ENCODE assay signal across 1 cellular context in genomic region chr2:85501244-85501643, GRCh38.
A peak's percentile ranks its signal among the peaks of the same experiment; 100 is the strongest.
TF ChIP-seq lines count a peak whose summit lies in the region.

No MANE protein-coding gene starts in this region.

TF ChIP-seq in HepG2, 621 proteins besides CTCF, POLR2A, EP300 and RAD21 (continued from another document and continues in another):
- TF ChIP-seq CREM (IDR thresholded peaks at IDR 0.05): no peak
- TF ChIP-seq CREM (CRISPR knock-in tag; IDR thresholded peaks at IDR 0.05): no peak
- TF ChIP-seq MLXIP (CRISPR knock-in tag; IDR thresholded peaks at IDR 0.05; ENCODE audit: borderline replicate concordance): no peak
- TF ChIP-seq ZNF143 (CRISPR knock-in tag; IDR thresholded peaks at IDR 0.05): peak; percentile 83
- no peak for TF ChIP-seq ZNF350 (CRISPR knock-in tag; IDR thresholded peaks at IDR 0.05; ENCODE audit: borderline replicate concordance, low read depth)
- TF ChIP-seq IRX3 (CRISPR knock-in tag; IDR thresholded peaks at IDR 0.05; ENCODE audit: borderline replicate concordance, low read depth): no peak
- TF ChIP-seq KAT8 (CRISPR knock-in tag; IDR thresholded peaks at IDR 0.05): 0 out of 2 replicates have a peak, but pooled peaks have one; percentile 28
- no peak for TF ChIP-seq ZSCAN25 (CRISPR knock-in tag; IDR thresholded peaks at IDR 0.05)
- no peak for TF ChIP-seq RBAK (CRISPR knock-in tag; IDR thresholded peaks at IDR 0.05)
- TF ChIP-seq GABPB1 (CRISPR knock-in tag; IDR thresholded peaks at IDR 0.05): peak; percentile 53; the same call in 1 of the 2 replicates
- no peak for TF ChIP-seq KDM5A (IDR thresholded peaks at IDR 0.05; ENCODE audit: borderline replicate concordance, low read length)
- TF ChIP-seq HOXA9 (CRISPR knock-in tag; IDR thresholded peaks at IDR 0.05; ENCODE audit: borderline replicate concordance): no peak
- TF ChIP-seq SMAD1 (CRISPR knock-in tag; IDR thresholded peaks at IDR 0.05; ENCODE audit: borderline replicate concordance, low read depth): no peak
- no peak for TF ChIP-seq KLF6 (CRISPR knock-in tag; IDR thresholded peaks at IDR 0.05)
- TF ChIP-seq NR2F6 (IDR thresholded peaks at IDR 0.05): no peak
- no peak for TF ChIP-seq NR2F6 (CRISPR knock-in tag; IDR thresholded peaks at IDR 0.05)
- peak; percentile 57 for TF ChIP-seq NFYB (CRISPR knock-in tag; IDR thresholded peaks at IDR 0.05)
- no peak for TF ChIP-seq RFX1 (IDR thresholded peaks at IDR 0.05)
- TF ChIP-seq HMGXB3 (CRISPR knock-in tag; IDR thresholded peaks at IDR 0.05; ENCODE audit: borderline replicate concordance): peak; percentile 82; the same call in 1 of the 2 replicates
- 0 out of 2 replicates have a peak, but pooled peaks have one; percentile 17 for TF ChIP-seq ELF1 (CRISPR knock-in tag; IDR thresholded peaks at IDR 0.05)
- TF ChIP-seq RAD51 (IDR thresholded peaks at IDR 0.05; ENCODE audit: borderline replicate concordance): no peak
- no peak for TF ChIP-seq CENPX (CRISPR knock-in tag; IDR thresholded peaks at IDR 0.05)
- TF ChIP-seq NFIB (CRISPR knock-in tag; IDR thresholded peaks at IDR 0.05; ENCODE audit: borderline replicate concordance): no peak
- no peak for TF ChIP-seq ZNF891 (CRISPR knock-in tag; IDR thresholded peaks at IDR 0.05)
- no peak for TF ChIP-seq TFDP2 (CRISPR knock-in tag; IDR thresholded peaks at IDR 0.05)
- no peak for TF ChIP-seq LCORL (IDR thresholded peaks at IDR 0.05)
- no peak for TF ChIP-seq LCORL (CRISPR knock-in tag; IDR thresholded peaks at IDR 0.05)
- TF ChIP-seq ZNF564 (CRISPR knock-in tag; IDR thresholded peaks at IDR 0.05): no peak
- no peak for TF ChIP-seq ETV6 (CRISPR knock-in tag; conservative IDR thresholded peaks at IDR 0.05)
- no peak for TF ChIP-seq E2F1 (CRISPR knock-in tag; IDR thresholded peaks at IDR 0.05)
- TF ChIP-seq GABPA (IDR thresholded peaks at IDR 0.05; ENCODE audit: low read depth, low read length): no peak
- TF ChIP-seq GABPA (CRISPR knock-in tag; IDR thresholded peaks at IDR 0.05; ENCODE audit: low read depth): peak; percentile 64
- TF ChIP-seq ZBTB38 (CRISPR knock-in tag; IDR thresholded peaks at IDR 0.05): no peak
- no peak for TF ChIP-seq RARA (CRISPR knock-in tag; IDR thresholded peaks at IDR 0.05)
- no peak for TF ChIP-seq KIAA2018 (CRISPR knock-in tag; IDR thresholded peaks at IDR 0.05; ENCODE audit: borderline replicate concordance)
- TF ChIP-seq IKZF1 (IDR thresholded peaks at IDR 0.05): no peak
- no peak for TF ChIP-seq SPEN (CRISPR knock-in tag; IDR thresholded peaks at IDR 0.05; ENCODE audit: low read depth)
- TF ChIP-seq ZBTB7B (CRISPR knock-in tag; IDR thresholded peaks at IDR 0.05): no peak
- TF ChIP-seq ZBTB44 (CRISPR knock-in tag; IDR thresholded peaks at IDR 0.05): no peak
- no peak for TF ChIP-seq PBX3 (CRISPR knock-in tag; IDR thresholded peaks at IDR 0.05; ENCODE audit: borderline replicate concordance)
- TF ChIP-seq NFYC (CRISPR knock-in tag; IDR thresholded peaks at IDR 0.05): peak; percentile 72
- no peak for TF ChIP-seq ZNF3 (CRISPR knock-in tag; IDR thresholded peaks at IDR 0.05)
- no peak for TF ChIP-seq MLLT10 (CRISPR knock-in tag; IDR thresholded peaks at IDR 0.05)
- TF ChIP-seq NFKB2 (CRISPR knock-in tag; IDR thresholded peaks at IDR 0.05; ENCODE audit: borderline replicate concordance): no peak
- TF ChIP-seq PHF21A (CRISPR knock-in tag; IDR thresholded peaks at IDR 0.05): no peak
- no peak for TF ChIP-seq HDAC6 (IDR thresholded peaks at IDR 0.05; ENCODE audit: low read depth, low read length)
